Comparison of ENCODE assay signal across 9 cellular contexts in the genomic region with DNA sequence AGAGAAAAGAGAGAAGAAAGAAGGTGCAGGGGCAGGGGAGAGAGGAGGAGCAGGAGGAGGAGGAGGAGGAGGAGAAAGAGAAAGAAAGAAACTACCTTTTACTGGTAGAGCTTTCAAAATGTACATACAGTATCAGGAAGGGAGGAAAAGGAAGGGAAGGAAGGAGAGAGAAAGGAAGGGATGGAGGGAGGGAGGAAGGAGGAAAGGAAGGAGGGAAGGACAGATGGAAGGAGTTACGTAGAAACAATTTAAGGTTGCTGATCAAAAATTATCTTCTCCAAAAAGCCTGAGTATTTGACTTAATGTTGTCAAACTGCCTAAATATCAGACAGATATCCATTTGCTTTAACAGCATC. TPM values are rescaled to one million over a fixed set of nuclear protein-coding genes. Genes with fewer than 3 reads are reported as not detected.
DNase-seq lines count a peak whose midpoint lies in the region; ATAC-seq and TF ChIP-seq lines count a peak whose summit lies in the region.
"Had no signal": no experiment of that assay in that cellular context is flagged by ENCODE, and none has a peak within 500 bp of the region (broad histone marks: within the 10 kb centered on the region; RNA-seq: fewer than 3 reads in every experiment).

No MANE protein-coding gene starts in this region.

- CTCF ChIA-PET in AG04450 (lab: Charles Lee) = interaction anchor here (1.3 to 1.5 kb wide), 3 partner anchors 12 to 134 kb away, joined by 3 to 4 read pairs (median 4); a partner anchor contains a TSS

- DNase-seq in AG04450 (ENCODE audit: low read depth, low spot score) (no peak), choroid plexus epithelial cell (ENCODE audit: low read depth) (no peak), D341Med (ENCODE audit: low spot score) (no peak), posterior vena cava (ENCODE audit: low spot score) (no peak), occipital lobe (lab: John Stamatoyannopoulos, UW) (no peak)
- no peak for DNase-seq in effector CD8-positive, alpha-beta T cell (lab: John Stamatoyannopoulos, UW)

- intact Hi-C loops in posterior vena cava (cut with DNase I) = no loop called here

- H3K27ac ChIP-seq in AG04450 (ENCODE audit: low read depth, low read length) = peak overlapping the region; percentile 81

- H3K27me3 ChIP-seq in AG04450 (ENCODE audit: control insufficient read depth, insufficient read depth, low read length) = no peaks in the 10 kb centered on the region

- H3K4me3 ChIP-seq in AG04450 (ENCODE audit: low read depth, low read length) (no peak overlapping the region; the same call in 1 of the 2 replicates), choroid plexus epithelial cell (ENCODE audit: low read depth, low read length) (peak overlapping the region; percentile 21)

- peak; percentile 37 for ATAC-seq in GM21526 (IDR thresholded peaks at IDR 0.05; ENCODE audit: low FRiP score, unreplicated experiment)
- peak; percentile 36 for ATAC-seq in HG03159 (IDR thresholded peaks at IDR 0.05; ENCODE audit: unreplicated experiment)

- POLR2A ChIA-PET in AG04450 (lab: Yijun Ruan, JAX) = no interaction called here

- no peaks in the 10 kb centered on the region for H3K9me3 ChIP-seq in AG04450 (ENCODE audit: control insufficient read depth, insufficient read depth, low read length)

- no peak for TF ChIP-seq CTCF in AG04450 (IDR thresholded peaks at IDR 0.05; ENCODE audit: low read depth, low read length)
- no peak for TF ChIP-seq CTCF in choroid plexus epithelial cell (conservative IDR thresholded peaks at IDR 0.05; ENCODE audit: low read depth, low read length)

RNA-seq across cellular contexts. Expression of a gene that starts 13.4 kb away (rescaled TPM):
- polyA plus RNA-seq in AG04450 (2011; rRNA removed) = 18.4 and 22.0 TPM in 2 replicates
- polyA minus RNA-seq in AG04450 (2011; rRNA and poly(A)+ RNA removed) = 31.3 and 38.4 TPM in 2 replicates
- total RNA-seq in posterior vena cava = 10 to 100 TPM; 13.9 to 16.9 TPM
- 54.0 TPM for total RNA-seq in occipital lobe
- total RNA-seq: activated CD4-positive, alpha-beta T cell treated with anti-CD3 and anti-CD28 coated beads, Interleukin-2, amount 10 ng/mL, durations not matched to agents 24 days and 14 days had no signal
